Comparison of ENCODE assay signal across 8 cellular contexts in the genomic region with DNA sequence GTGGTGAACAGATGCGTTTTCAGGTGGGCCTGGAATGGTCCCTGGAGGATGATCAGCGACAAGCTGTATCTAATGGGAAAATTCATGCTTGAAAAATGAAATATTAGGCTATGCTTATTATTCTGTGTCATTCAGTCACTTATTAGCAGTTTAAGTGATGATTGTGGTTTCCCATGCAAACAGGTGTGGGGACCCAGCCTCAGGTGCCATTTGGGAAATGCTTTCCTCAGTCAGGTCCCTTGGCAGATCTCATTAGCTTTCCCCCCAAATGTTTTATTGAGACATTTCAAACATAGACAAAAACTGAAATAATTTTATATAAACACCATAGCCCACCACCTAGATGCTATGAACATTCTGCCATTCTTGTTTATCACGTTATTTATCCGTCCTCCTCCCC. TPM values are rescaled to one million over a fixed set of nuclear protein-coding genes. Genes with fewer than 3 reads are reported as not detected.
DNase-seq lines count a peak whose midpoint lies in the region; ATAC-seq, FAIRE-seq and TF ChIP-seq lines count a peak whose summit lies in the region.

No MANE protein-coding gene starts in this region.

- POLR2A ChIA-PET in activated CD4-positive, alpha-beta T cell treated with anti-CD3 and anti-CD28 coated beads for 36 hours (lab: Charles Lee) = interaction anchor here (0.6 to 1.5 kb wide), 3 partner anchors 11 to 91 kb away, joined by 3 to 4 read pairs (median 4); no protein-coding TSS in a partner anchor

- no peak for FAIRE-seq in kidney (lab: Jason Lieb, UNC)

- TF ChIP-seq CTCF in kidney (IDR thresholded peaks at IDR 0.05; ENCODE audit: borderline replicate concordance, extremely low read depth, insufficient read depth) = no peak

- peaks cover 33% of the 10 kb centered on the region for H3K4me1 Mint-ChIP-seq in activated CD4-positive, alpha-beta T cell treated with anti-CD3 and anti-CD28 coated beads for 36 hours
- peaks cover 37% of the 10 kb centered on the region for H3K4me1 Mint-ChIP-seq in activated naive CD8-positive, alpha-beta T cell (ENCODE audit: low read depth)

- H3K4me1 ChIP-seq in kidney (ENCODE audit: control insufficient read depth in 1 of 2, insufficient read depth in 1 of 2, low read depth in 1 of 2, low read length in 2 of 2) = peaks cover 0 to 3% of the 10 kb centered on the region in 2 donors
- H3K4me1 ChIP-seq in subcutaneous abdominal adipose tissue (ENCODE audit: control insufficient read depth in 5 of 5, insufficient read depth in 5 of 5, low read length in 5 of 5) = peaks cover 6 to 31% (median 18%) of the 10 kb centered on the region in 5 donors

- no peak for DNase-seq in activated CD4-positive, alpha-beta T cell treated with anti-CD3 and anti-CD28 coated beads for 36 hours
- DNase-seq in activated CD4-positive, alpha-beta T cell treated with anti-CD3 and anti-CD28 coated beads for 4 hours = no peak
- DNase-seq in kidney = no peak
- DNase-seq in CD1c-positive myeloid dendritic cell (ENCODE audit: extremely low spot score) = no peak
- DNase-seq in GM19238 (ENCODE audit: insufficient read length, low spot score) = no peak
- no peak for DNase-seq in NCI-H1436 (lab: John Stamatoyannopoulos, UW)

- CTCF ChIA-PET in activated CD4-positive, alpha-beta T cell treated with anti-CD3 and anti-CD28 coated beads for 36 hours (lab: Charles Lee) = interaction anchor here (0.7 to 1.1 kb wide), 4 partner anchors 74 to 243 kb away, joined by 3 to 4 read pairs (median 4); no protein-coding TSS in a partner anchor

- H3K9me3 ChIP-seq in kidney (ENCODE audit: control insufficient read depth in 1 of 2, low read length in 2 of 2) = no peaks in the 10 kb centered on the region
- no peaks in the 10 kb centered on the region for H3K9me3 ChIP-seq in subcutaneous abdominal adipose tissue (ENCODE audit: control insufficient read depth in 5 of 5, low read length in 5 of 5)

- H3K36me3 Mint-ChIP-seq in activated CD4-positive, alpha-beta T cell treated with anti-CD3 and anti-CD28 coated beads for 36 hours (ENCODE audit: low read depth) = peaks cover 14% of the 10 kb centered on the region
- no peaks in the 10 kb centered on the region for H3K36me3 Mint-ChIP-seq in activated naive CD8-positive, alpha-beta T cell

- H3K27ac ChIP-seq in kidney (ENCODE audit: low read depth in 2 of 2, low read length in 2 of 2) (peak overlapping the region; percentile 77 to 90), subcutaneous abdominal adipose tissue (ENCODE audit: low read depth, low read length) (no peak overlapping the region)

- intact Hi-C loops in activated CD4-positive, alpha-beta T cell treated with anti-CD3 and anti-CD28 coated beads for 36 hours (cut with DNase I, micrococcal nuclease) = loop anchor here in 1 of 2 experiments (2.0 to 5.0 kb wide), 3 partner anchors 74 to 434 kb away; no protein-coding TSS in a partner anchor
- intact Hi-C loops in kidney (cut with DNase I) = no loop called here

- H3K9ac ChIP-seq in kidney (ENCODE audit: low read length in 2 of 2) (peak overlapping the region; percentile 0 to 58), subcutaneous abdominal adipose tissue (ENCODE audit: low read length in 5 of 5) (peak overlapping the region in 1 of 5 donors; percentile 62)

- peak overlapping the region; percentile 84 for H3K27ac Mint-ChIP-seq in activated CD4-positive, alpha-beta T cell treated with anti-CD3 and anti-CD28 coated beads for 36 hours
- peak overlapping the region; percentile 86 for H3K27ac Mint-ChIP-seq in activated naive CD8-positive, alpha-beta T cell

- H3K36me3 ChIP-seq in kidney (ENCODE audit: control insufficient read depth in 1 of 2, insufficient read depth in 2 of 2, low read length in 2 of 2) (no peaks in the 10 kb centered on the region), subcutaneous abdominal adipose tissue (ENCODE audit: control insufficient read depth in 5 of 5, insufficient read depth in 5 of 5, low read length in 5 of 5) (no peaks in the 10 kb centered on the region)

- H3K27me3 Mint-ChIP-seq in activated CD4-positive, alpha-beta T cell treated with anti-CD3 and anti-CD28 coated beads for 36 hours = no peaks in the 10 kb centered on the region
- no peaks in the 10 kb centered on the region for H3K27me3 Mint-ChIP-seq in activated naive CD8-positive, alpha-beta T cell

- H3K4me3 Mint-ChIP-seq in activated CD4-positive, alpha-beta T cell treated with anti-CD3 and anti-CD28 coated beads for 36 hours = peak overlapping the region; percentile 85
- peak overlapping the region; percentile 92 for H3K4me3 Mint-ChIP-seq in activated naive CD8-positive, alpha-beta T cell

- no peak for ATAC-seq in activated CD4-positive, alpha-beta T cell treated with anti-CD3 and anti-CD28 coated beads for 36 hours

- H3K4me3 ChIP-seq in kidney (ENCODE audit: low read length in 2 of 2) (peak overlapping the region; percentile 65 to 74), subcutaneous abdominal adipose tissue (ENCODE audit: low read depth in 1 of 5, low read length in 5 of 5) (peak overlapping the region; percentile 63 to 79 (median 72))

- peaks cover 0 to 3% (median 0%) of the 10 kb centered on the region in 5 donors for H3K27me3 ChIP-seq in subcutaneous abdominal adipose tissue (ENCODE audit: control insufficient read depth in 5 of 5, insufficient read depth in 4 of 5, low read length in 5 of 5)

- no peaks in the 10 kb centered on the region for H3K9me3 Mint-ChIP-seq in activated CD4-positive, alpha-beta T cell treated with anti-CD3 and anti-CD28 coated beads for 36 hours (ENCODE audit: low read depth)
- H3K9me3 Mint-ChIP-seq in activated naive CD8-positive, alpha-beta T cell (ENCODE audit: low read depth) = no peaks in the 10 kb centered on the region

RNA-seq across cellular contexts. Expression of a gene that starts 0.4 kb away (rescaled TPM):
- 10 to 100 TPM; 28.1 to 35.5 TPM for total RNA-seq in activated CD4-positive, alpha-beta T cell treated with anti-CD3 and anti-CD28 coated beads for 36 hours
- 72.0 TPM for total RNA-seq in kidney
- polyA plus RNA-seq in kidney (ENCODE audit: insufficient read depth, low read depth, low replicate concordance) = 30.1 TPM
